In the genomic region with DNA sequence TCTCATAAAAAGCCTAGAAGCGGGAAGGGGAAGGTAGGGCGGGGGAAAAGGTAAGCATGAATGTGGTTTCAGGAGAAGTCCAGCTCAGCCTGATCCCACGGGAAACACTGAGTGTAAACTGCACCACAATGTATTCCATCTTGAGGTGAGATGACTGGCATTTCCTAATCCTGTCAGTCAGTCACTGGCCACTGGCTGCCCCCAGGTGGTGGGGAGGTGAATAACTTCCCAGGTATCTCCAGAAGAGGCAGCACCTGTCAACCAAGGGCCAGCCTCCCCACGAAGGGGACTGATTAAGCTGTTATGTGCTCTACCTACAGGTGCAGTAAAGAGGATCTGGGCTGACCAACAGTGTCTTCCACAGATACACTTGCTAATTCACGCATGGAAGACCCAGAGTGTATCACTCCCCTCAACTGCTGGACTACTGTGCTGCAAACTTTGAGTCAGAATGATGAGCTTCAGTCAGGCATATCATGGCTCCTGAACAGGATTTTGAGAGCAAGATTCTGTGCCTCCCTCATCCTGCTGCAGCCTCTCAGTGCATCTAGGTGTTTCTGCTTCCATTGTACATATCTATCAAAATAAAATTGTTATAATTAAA, we compare ENCODE assay signal across 8 cellular contexts.
A peak's percentile ranks its signal among the peaks of the same experiment; 100 is the strongest.
DNase-seq lines count a peak whose midpoint lies in the region; ATAC-seq, FAIRE-seq and TF ChIP-seq lines count a peak whose summit lies in the region.

No MANE protein-coding gene starts in this region.

- no peak for TF ChIP-seq POLR2A in stomach (IDR thresholded peaks at IDR 0.05)

- no peak overlapping the region for H3K27ac ChIP-seq in stomach

- in situ Hi-C loops in T47D (cut with HindIII; ENCODE audit: low pct_unique_long_range_greater_than_20kb, low sequenced_read_pairs), result no loop called here

- TF ChIP-seq CTCF in D721Med (IDR thresholded peaks at IDR 0.05; ENCODE audit: insufficient read depth, missing control alignments) (peak; percentile 94), stomach (IDR thresholded peaks at IDR 0.05) (peak in 5 of 7 experiments; percentile 52 to 78 (median 61))

- H3K4me1 Mint-ChIP-seq in T-cell, result no peaks in the 10 kb centered on the region

- no peak for DNase-seq in D721Med (ENCODE audit: insufficient read length, low spot score)
- peak; percentile 13 for DNase-seq in HuH-7.5 (ENCODE audit: low spot score)
- DNase-seq in T-cell, result peak in 27 of 34 experiments; percentile 3 to 48 (median 26)
- peak; percentile 55 to 60 for DNase-seq in T47D (ENCODE audit: low read depth in 1 of 2, low spot score in 1 of 2)
- peak; percentile 51 for DNase-seq in medulla oblongata (ENCODE audit: extremely low spot score)
- DNase-seq in stomach, result peak; percentile 74

- TF ChIP-seq EP300 in stomach (IDR thresholded peaks at IDR 0.05), result no peak

- peaks cover 26 to 31% of the 10 kb centered on the region in 2 donors for H3K27me3 Mint-ChIP-seq in T-cell

- H3K4me3 ChIP-seq in stomach, result no peak overlapping the region

- no peak for FAIRE-seq in D721Med (lab: Jason Lieb, UNC)

- H3K36me3 Mint-ChIP-seq in T-cell, result no peaks in the 10 kb centered on the region

- H3K27ac Mint-ChIP-seq in T-cell, result no peak overlapping the region

- no peaks in the 10 kb centered on the region for H3K4me1 ChIP-seq in stomach

- 22 to 33% (median 26%) methylated on average over 4 to 5 of the region's 5 CpGs for WGBS in stomach, 5 donors

- ATAC-seq in T-cell (replicated peaks in 1 of 4), result peak in 1 of 4 experiments; percentile 40
- no peak for ATAC-seq in GM18907 (IDR thresholded peaks at IDR 0.05; ENCODE audit: unreplicated experiment)
- no peak for ATAC-seq in GM21737 (IDR thresholded peaks at IDR 0.05; ENCODE audit: unreplicated experiment)

- no peaks in the 10 kb centered on the region for H3K9me3 ChIP-seq in stomach

- intact Hi-C loops in stomach (cut with DNase I; ENCODE audit: low total_unique reads), result loop anchor here (5.0 kb wide), 1 partner anchor 219 kb away; no protein-coding TSS in a partner anchor

- no peak overlapping the region for H3K4me3 Mint-ChIP-seq in T-cell

- H3K9me3 Mint-ChIP-seq in T-cell, result no peaks in the 10 kb centered on the region

- CTCF ChIA-PET in T-cell (lab: Charles Lee), result interaction anchor here (1.1 to 1.4 kb wide), 2 partner anchors 12 to 367 kb away, joined by 4 to 8 read pairs; no protein-coding TSS in a partner anchor

- H3K27me3 ChIP-seq in stomach, result peaks cover 0 to 27% (median 4%) of the 10 kb centered on the region in 3 donors

- H3K36me3 ChIP-seq in stomach, result no peaks in the 10 kb centered on the region

- POLR2A ChIA-PET in T-cell (lab: Charles Lee), result no interaction called here
